Comparison of ENCODE assay signal across 26 cellular contexts in the genomic region with DNA sequence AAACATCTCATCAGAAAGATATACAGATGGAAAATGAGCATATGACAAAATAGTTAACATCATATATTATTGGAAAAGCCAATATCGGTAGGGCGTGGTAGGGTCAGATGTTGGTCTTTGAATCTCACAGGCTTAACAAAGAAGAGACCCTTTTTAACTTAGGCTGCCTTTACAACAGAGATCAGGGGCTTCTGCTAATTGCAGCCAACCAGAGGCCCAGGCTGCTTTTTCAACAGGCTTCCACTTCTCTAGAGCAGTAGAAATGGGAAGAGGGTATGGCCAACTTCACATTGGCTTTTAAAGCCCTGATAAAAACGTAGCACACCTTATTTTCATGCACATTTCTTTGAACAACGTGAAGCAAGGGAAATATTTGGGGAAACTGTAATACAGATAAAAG.
"Had no signal": no experiment of that assay in that cellular context is flagged by ENCODE, and none has a peak within 500 bp of the region (broad histone marks: within the 10 kb centered on the region; RNA-seq: fewer than 3 reads in every experiment).

No MANE protein-coding gene starts in this region.

- H3K4me1 ChIP-seq: SJSA1 had no signal

- H3K9me3 ChIP-seq: SJSA1, SK-N-SH had no signal

- ATAC-seq: activated CD4-positive, alpha-beta T cell treated with anti-CD3 and anti-CD28 coated beads for 36 hours; activated CD4-positive, CD25-positive, alpha-beta regulatory T cell treated with anti-CD3 and anti-CD28 coated beads, Interleukin-2, amount 50 U/mL, for 24 hours; activated CD8-positive, alpha-beta T cell treated with anti-CD3 and anti-CD28 coated beads, Interleukin-2, amount 10 ng/mL, durations not matched to agents 7 days and 5 days; activated naive CD8-positive, alpha-beta T cell treated with anti-CD3 and anti-CD28 coated beads, Interleukin-2, amount 50 U/mL, for 24 hours; Panc1 had no signal

- H3K27me3 Mint-ChIP-seq: activated CD4-positive, alpha-beta T cell treated with anti-CD3 and anti-CD28 coated beads for 36 hours; activated CD4-positive, alpha-beta T cell treated with anti-CD3 and anti-CD28 coated beads, Interleukin-2, amount 10 ng/mL, durations not matched to agents 7 days and 5 days; activated naive CD4-positive, alpha-beta T cell treated with anti-CD3 and anti-CD28 coated beads, Interleukin-2, amount 10 ng/mL, durations not matched to agents 7 days and 5 days; activated naive CD8-positive, alpha-beta T cell; activated naive CD8-positive, alpha-beta T cell treated with anti-CD3 and anti-CD28 coated beads, Interleukin-2, amount 50 U/mL, for 24 hours; activated T-cell treated with anti-CD3 and anti-CD28 coated beads, Interleukin-2, amount 50 U/mL, for 24 hours had no signal

- H3K9ac ChIP-seq: SK-N-SH had no signal

- H3K27ac ChIP-seq: SJSA1 had no signal

- DNase-seq: activated CD4-positive, alpha-beta T cell treated with anti-CD3 and anti-CD28 coated beads for 36 hours; activated CD4-positive, alpha-beta T cell treated with anti-CD3 and anti-CD28 coated beads, Interleukin-2, amount 10 ng/mL, durations not matched to agents 7 days and 5 days; activated CD4-positive, alpha-beta T cell treated with anti-CD3 and anti-CD28 coated beads, Interleukin-2, amount 50 U/mL, for 48 hours; activated CD8-positive, alpha-beta T cell treated with anti-CD3 and anti-CD28 coated beads, Interleukin-2, amount 10 ng/mL, durations not matched to agents 7 days and 5 days; activated effector memory CD4-positive, alpha-beta T cell treated with Interleukin-2 at 50 U/mL for 16 hours; activated naive CD4-positive, alpha-beta T cell treated with anti-CD3 and anti-CD28 coated beads, Interleukin-2, amount 10 ng/mL, durations not matched to agents 7 days and 5 days; activated naive CD8-positive, alpha-beta T cell treated with anti-CD3 and anti-CD28 coated beads, Interleukin-2, amount 50 U/mL, for 24 hours; activated T-cell treated with anti-CD3 and anti-CD28 coated beads, Interleukin-2, amount 50 U/mL, for 24 hours; anterior cingulate cortex; caudate nucleus; cerebellar nuclear complex; NCI-H1105; NCI-H1436; NCI-H1694; NCI-H1930; NCI-H345; NCI-H524 treated with DMSO at 0.1 percent for 48 hours; SHP77 treated with DMSO at 0.1 percent for 48 hours; SK-N-SH had no signal

- H3K36me3 Mint-ChIP-seq: activated naive CD4-positive, alpha-beta T cell treated with anti-CD3 and anti-CD28 coated beads, Interleukin-2, amount 10 ng/mL, durations not matched to agents 7 days and 5 days; activated naive CD8-positive, alpha-beta T cell; brain had no signal

- H3K36me3 ChIP-seq: SJSA1 had no signal

- H3K4me3 ChIP-seq: SJSA1 had no signal

- H3K4me2 ChIP-seq: SK-N-SH had no signal

- H3K4me3 Mint-ChIP-seq: activated CD4-positive, alpha-beta T cell treated with anti-CD3 and anti-CD28 coated beads for 36 hours; activated CD4-positive, alpha-beta T cell treated with anti-CD3 and anti-CD28 coated beads, Interleukin-2, amount 10 ng/mL, durations not matched to agents 7 days and 5 days; activated CD8-positive, alpha-beta T cell treated with anti-CD3 and anti-CD28 coated beads, Interleukin-2, amount 10 ng/mL, durations not matched to agents 7 days and 5 days; activated naive CD4-positive, alpha-beta T cell treated with anti-CD3 and anti-CD28 coated beads, Interleukin-2, amount 10 ng/mL, durations not matched to agents 7 days and 5 days; activated naive CD8-positive, alpha-beta T cell; activated naive CD8-positive, alpha-beta T cell treated with anti-CD3 and anti-CD28 coated beads, Interleukin-2, amount 50 U/mL, for 24 hours; activated T-cell treated with anti-CD3 and anti-CD28 coated beads, Interleukin-2, amount 50 U/mL, for 24 hours; brain; T-helper 1 cell treated with Interleukin-12 subunit alpha and Interleukin-12 subunit beta and Interleukin-4 antibody, amounts not matched to agents 30 μg/mL and 1 μg/mL, for 36 hours; T-helper 2 cell treated with Interferon-gamma antibody and Interleukin-4, amounts not matched to agents 5 μg/mL and 100 μg/mL, for 36 hours had no signal

- H3K27me3 ChIP-seq: SJSA1 had no signal

- H3K27ac Mint-ChIP-seq: activated CD4-positive, alpha-beta T cell treated with anti-CD3 and anti-CD28 coated beads for 36 hours; activated CD4-positive, alpha-beta T cell treated with anti-CD3 and anti-CD28 coated beads, Interleukin-2, amount 10 ng/mL, durations not matched to agents 7 days and 5 days; activated CD8-positive, alpha-beta T cell treated with anti-CD3 and anti-CD28 coated beads, Interleukin-2, amount 10 ng/mL, durations not matched to agents 7 days and 5 days; activated naive CD4-positive, alpha-beta T cell treated with anti-CD3 and anti-CD28 coated beads, Interleukin-2, amount 10 ng/mL, durations not matched to agents 7 days and 5 days; activated naive CD8-positive, alpha-beta T cell; activated naive CD8-positive, alpha-beta T cell treated with anti-CD3 and anti-CD28 coated beads, Interleukin-2, amount 50 U/mL, for 24 hours; activated T-cell treated with anti-CD3 and anti-CD28 coated beads, Interleukin-2, amount 50 U/mL, for 24 hours; brain; T-helper 1 cell treated with Interleukin-12 subunit alpha and Interleukin-12 subunit beta and Interleukin-4 antibody, amounts not matched to agents 30 μg/mL and 1 μg/mL, for 36 hours; T-helper 2 cell treated with Interferon-gamma antibody and Interleukin-4, amounts not matched to agents 5 μg/mL and 100 μg/mL, for 36 hours had no signal

- H3K4me1 Mint-ChIP-seq: activated CD4-positive, alpha-beta T cell treated with anti-CD3 and anti-CD28 coated beads for 36 hours; activated CD4-positive, alpha-beta T cell treated with anti-CD3 and anti-CD28 coated beads, Interleukin-2, amount 10 ng/mL, durations not matched to agents 7 days and 5 days; activated naive CD4-positive, alpha-beta T cell treated with anti-CD3 and anti-CD28 coated beads, Interleukin-2, amount 10 ng/mL, durations not matched to agents 7 days and 5 days; activated naive CD8-positive, alpha-beta T cell treated with anti-CD3 and anti-CD28 coated beads, Interleukin-2, amount 50 U/mL, for 24 hours; brain had no signal
